In the genomic region with DNA sequence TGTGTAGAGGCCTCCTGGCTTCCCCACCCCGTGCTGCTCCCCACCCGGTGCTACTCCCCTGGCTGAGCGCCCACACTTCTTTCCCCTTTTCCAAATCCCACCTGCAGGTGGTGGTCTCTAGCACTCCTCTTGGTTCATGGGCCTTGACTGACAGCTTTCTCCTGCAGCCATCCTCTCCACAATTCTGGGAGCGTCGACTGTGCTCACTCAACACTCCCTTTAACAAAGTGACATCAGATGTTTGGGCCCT, we compare ENCODE assay signal across 25 cellular contexts.
"Had no signal": no experiment of that assay in that cellular context is flagged by ENCODE, and none has a peak within 500 bp of the region (broad histone marks: within the 10 kb centered on the region; RNA-seq: fewer than 3 reads in every experiment).

No MANE protein-coding gene starts in this region.

- H3K9me3 ChIP-seq: colonic mucosa, esophagus squamous epithelium, heart right ventricle, left ventricle myocardium inferior, lower lobe of right lung, prostate gland, right atrium auricular region, stomach, thyroid gland had no signal

- H3K4me3 Mint-ChIP-seq: dendritic cell treated with granulocyte-macrophage colony-stimulating factor and Interleukin-4, amounts not matched to agents 40 ng/mL and 50 ng/mL, for 4 days; naive thymus-derived CD8-positive, alpha-beta T cell; nephron progenitor cell; stimulated activated effector memory CD8-positive, alpha-beta T cell treated with anti-CD3 and anti-CD28 coated beads, Interleukin-12 subunit alpha, Interleukin-12 subunit beta, amount 100 ng/mL, for 72 hours had no signal

- H3K36me3 ChIP-seq: colonic mucosa, esophagus squamous epithelium, heart right ventricle, left ventricle myocardium inferior, lower lobe of right lung, prostate gland, right atrium auricular region, stomach, thyroid gland had no signal

- H3K27me3 Mint-ChIP-seq: dendritic cell treated with granulocyte-macrophage colony-stimulating factor and Interleukin-4, amounts not matched to agents 40 ng/mL and 50 ng/mL, for 4 days had no signal

- H3K9me3 Mint-ChIP-seq: dendritic cell treated with granulocyte-macrophage colony-stimulating factor and Interleukin-4, amounts not matched to agents 40 ng/mL and 50 ng/mL, for 4 days; naive thymus-derived CD8-positive, alpha-beta T cell; nephron progenitor cell had no signal

- DNase-seq: colonic mucosa; effector CD8-positive, alpha-beta T cell; erythroblast; esophagus squamous epithelium; foreskin melanocyte; glutamatergic neuron; heart right ventricle; hippocampal formation; left cardiac atrium; left ventricle myocardium inferior; lower lobe of right lung; naive thymus-derived CD8-positive, alpha-beta T cell; nephron progenitor cell; stimulated activated CD4-positive, alpha-beta T cell treated with anti-CD3 and anti-CD28 coated beads, Interleukin-12 subunit alpha, Interleukin-12 subunit beta, amount 100 ng/mL, for 4 hours; stimulated activated CD4-positive, alpha-beta T cell treated with anti-CD3 and anti-CD28 coated beads, Interleukin-2, amount 100 ng/mL, for 24 hours; stimulated activated CD4-positive, alpha-beta T cell treated with anti-CD3 and anti-CD28 coated beads, Interleukin-4, amount 100 ng/mL, for 24 hours; stimulated activated naive CD4-positive, alpha-beta T cell treated with Interleukin-2 at 50 U/mL for 16 hours; stomach; thyroid gland had no signal

- H3K4me1 Mint-ChIP-seq: stimulated activated effector memory CD8-positive, alpha-beta T cell treated with anti-CD3 and anti-CD28 coated beads, Interleukin-12 subunit alpha, Interleukin-12 subunit beta, amount 100 ng/mL, for 72 hours had no signal

- H3K4me3 ChIP-seq: colonic mucosa, esophagus squamous epithelium, heart right ventricle, left ventricle myocardium inferior, lower lobe of right lung, prostate gland, right atrium auricular region, smooth muscle cell, stomach, thyroid gland had no signal

- ATAC-seq: heart right ventricle; left cardiac atrium; naive thymus-derived CD8-positive, alpha-beta T cell; sciatic nerve; stimulated activated effector memory CD8-positive, alpha-beta T cell treated with anti-CD3 and anti-CD28 coated beads, Interleukin-12 subunit alpha, Interleukin-12 subunit beta, amount 100 ng/mL, for 72 hours had no signal

- H3K4me2 ChIP-seq: smooth muscle cell had no signal

- H3K27me3 ChIP-seq: colonic mucosa, esophagus squamous epithelium, right atrium auricular region, thyroid gland had no signal

- H3K36me3 Mint-ChIP-seq: naive thymus-derived CD8-positive, alpha-beta T cell; stimulated activated effector memory CD8-positive, alpha-beta T cell treated with anti-CD3 and anti-CD28 coated beads, Interleukin-12 subunit alpha, Interleukin-12 subunit beta, amount 100 ng/mL, for 72 hours had no signal

- H3K27ac ChIP-seq: colonic mucosa, esophagus squamous epithelium, heart right ventricle, left ventricle myocardium inferior, lower lobe of right lung, prostate gland, right atrium auricular region, stomach, thyroid gland had no signal

- H3K27ac Mint-ChIP-seq: dendritic cell treated with granulocyte-macrophage colony-stimulating factor and Interleukin-4, amounts not matched to agents 40 ng/mL and 50 ng/mL, for 4 days; nephron progenitor cell; stimulated activated effector memory CD8-positive, alpha-beta T cell treated with anti-CD3 and anti-CD28 coated beads, Interleukin-12 subunit alpha, Interleukin-12 subunit beta, amount 100 ng/mL, for 72 hours had no signal
